Comparison of ENCODE assay signal across 1 cellular context in genomic region chr1:160577661-160578060, GRCh38.
TF ChIP-seq lines count a peak whose summit lies in the region.

No MANE protein-coding gene starts in this region.

TF ChIP-seq in GM12878, 131 proteins besides CTCF, POLR2A, EP300 and RAD21:
- TF ChIP-seq, protein P1, sequence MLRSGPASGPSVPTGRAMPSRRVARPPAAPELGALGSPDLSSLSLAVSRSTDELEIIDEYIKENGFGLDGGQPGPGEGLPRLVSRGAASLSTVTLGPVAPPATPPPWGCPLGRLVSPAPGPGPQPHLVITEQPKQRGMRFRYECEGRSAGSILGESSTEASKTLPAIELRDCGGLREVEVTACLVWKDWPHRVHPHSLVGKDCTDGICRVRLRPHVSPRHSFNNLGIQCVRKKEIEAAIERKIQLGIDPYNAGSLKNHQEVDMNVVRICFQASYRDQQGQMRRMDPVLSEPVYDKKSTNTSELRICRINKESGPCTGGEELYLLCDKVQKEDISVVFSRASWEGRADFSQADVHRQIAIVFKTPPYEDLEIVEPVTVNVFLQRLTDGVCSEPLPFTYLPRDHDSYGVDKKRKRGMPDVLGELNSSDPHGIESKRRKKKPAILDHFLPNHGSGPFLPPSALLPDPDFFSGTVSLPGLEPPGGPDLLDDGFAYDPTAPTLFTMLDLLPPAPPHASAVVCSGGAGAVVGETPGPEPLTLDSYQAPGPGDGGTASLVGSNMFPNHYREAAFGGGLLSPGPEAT (IDR thresholded peaks at IDR 0.05; ENCODE audit: low read depth) = no peak
- TF ChIP-seq NBN (IDR thresholded peaks at IDR 0.05) = no peak
- TF ChIP-seq BMI1 (IDR thresholded peaks at IDR 0.05; ENCODE audit: borderline replicate concordance) = no peak
- no peak for TF ChIP-seq STAT1 (conservative IDR thresholded peaks at IDR 0.05)
- no peak for TF ChIP-seq IRF5 (IDR thresholded peaks at IDR 0.05; ENCODE audit: borderline replicate concordance)
- no peak for TF ChIP-seq CREM (IDR thresholded peaks at IDR 0.05; ENCODE audit: low read depth)
- TF ChIP-seq EED (IDR thresholded peaks at IDR 0.05; ENCODE audit: low read depth) = no peak
- no peak for TF ChIP-seq ZNF24 (IDR thresholded peaks at IDR 0.05)
- TF ChIP-seq ZNF207 (IDR thresholded peaks at IDR 0.05; ENCODE audit: borderline replicate concordance) = no peak
- TF ChIP-seq ZNF592 (IDR thresholded peaks at IDR 0.05) = no peak
- no peak for TF ChIP-seq HDAC6 (IDR thresholded peaks at IDR 0.05; ENCODE audit: unreplicated experiment)
- TF ChIP-seq ZBTB4 (CRISPR knock-in tag; IDR thresholded peaks at IDR 0.05) = no peak
- no peak for TF ChIP-seq CEBPB (IDR thresholded peaks at IDR 0.05; ENCODE audit: borderline replicate concordance in 1 of 2, low read depth in 2 of 2, low read length in 2 of 2)
- TF ChIP-seq KAT2A (conservative IDR thresholded peaks at IDR 0.05; ENCODE audit: control insufficient read depth, low read depth, low read length) = no peak
